ENCODE assay signal across 8 cellular contexts in genomic region chr12:110403146-110403974, GRCh38. TPM values are rescaled to one million over a fixed set of nuclear protein-coding genes. Genes with fewer than 3 reads are reported as not detected.
DNase-seq lines count a peak whose midpoint lies in the region; ATAC-seq, FAIRE-seq and TF ChIP-seq lines count a peak whose summit lies in the region.

ANAPC7 (minus strand) TSS chr12:110403708; CDS start chr12:110403627, 81 bp downstream.

- in situ Hi-C loops in transverse colon (cut with MboI; ENCODE audit: low pct_ligation_motif_present in 1 of 4, low pct_unique_long_range_greater_than_20kb in 1 of 4, low sequenced_read_pairs in 3 of 4), result no loop called here

- TF ChIP-seq EP300 in transverse colon (IDR thresholded peaks at IDR 0.05; ENCODE audit: low read depth), result no peak

- no peaks in the 10 kb centered on the region for H3K9me3 Mint-ChIP-seq in T-cell

- TF ChIP-seq POLR2A in heart left ventricle (IDR thresholded peaks at IDR 0.05) (no peak), transverse colon (IDR thresholded peaks at IDR 0.05) (peak; percentile 46)

- H3K9me3 ChIP-seq in heart left ventricle (no peaks in the 10 kb centered on the region), transverse colon (no peaks in the 10 kb centered on the region)

- H3K36me3 Mint-ChIP-seq in T-cell, result peaks cover 11% of the 10 kb centered on the region

- peak within 1 kb of the TSS; percentile 6 for H3K27ac ChIP-seq in adipose tissue (ENCODE audit: low read depth, low read length)
- H3K27ac ChIP-seq in heart left ventricle, result peak within 1 kb of the TSS; percentile 82 to 99 (median 96)
- H3K27ac ChIP-seq in transverse colon, result peak within 1 kb of the TSS; percentile 89 to 93 (median 92)

- H3K4me1 ChIP-seq in heart left ventricle, result peaks cover 0 to 22% (median 13%) of the 10 kb centered on the region in 12 donors
- H3K4me1 ChIP-seq in transverse colon, result peaks cover 6 to 18% (median 12%) of the 10 kb centered on the region in 4 donors

- TF ChIP-seq CTCF in heart left ventricle (IDR thresholded peaks at IDR 0.05) (peak in 3 of 12 donors; percentile 7 to 35 (median 22)), transverse colon (IDR thresholded peaks at IDR 0.05) (peak in 2 of 5 experiments; percentile 2 to 43)

- no peaks in the 10 kb centered on the region for H3K27me3 ChIP-seq in heart left ventricle
- H3K27me3 ChIP-seq in transverse colon, result no peaks in the 10 kb centered on the region

- intact Hi-C loops in heart left ventricle (cut with DNase I) (no loop called here), transverse colon (cut with DNase I; ENCODE audit: low total_unique reads) (no loop called here)

- FAIRE-seq in G401.6 (lab: Jason Lieb, UNC), result peak; percentile 51

- H3K4me3 Mint-ChIP-seq in T-cell, result peak within 1 kb of the TSS in 2 of 3 donors; percentile 98 to 99

- H3K27me3 Mint-ChIP-seq in T-cell, result no peaks in the 10 kb centered on the region

- CTCF ChIA-PET in T-cell (lab: Charles Lee), result interaction anchor here (0.5 to 1.7 kb wide), 3 partner anchors 28 to 423 kb away, joined by 3 to 10 read pairs (median 4); no protein-coding TSS in a partner anchor

- DNase-seq in NCI-H146 (lab: John Stamatoyannopoulos, UW), result peak; percentile 93
- DNase-seq in T-cell, result peak; percentile 68 to 88 (median 82)
- peak; percentile 91 to 95 (median 93) for DNase-seq in heart left ventricle
- peak; percentile 86 for DNase-seq in pons (ENCODE audit: low spot score)
- peak; percentile 92 for DNase-seq in transverse colon

- peaks cover 37 to 44% (median 42%) of the 10 kb centered on the region in 3 donors for H3K4me1 Mint-ChIP-seq in T-cell

- peak within 1 kb of the TSS; percentile 99 to 100 for H3K27ac Mint-ChIP-seq in T-cell

- POLR2A ChIA-PET in T-cell (lab: Charles Lee), result no interaction called here

- ATAC-seq in HG02678 (IDR thresholded peaks at IDR 0.05; ENCODE audit: unreplicated experiment) (peak; percentile 78), T-cell (replicated peaks in 1 of 4) (peak; percentile 89 to 95 (median 92)), heart left ventricle (peak; percentile 94 to 98 (median 97))

- H3K4me3 ChIP-seq in heart left ventricle (peak within 1 kb of the TSS; percentile 69 to 99 (median 83)), transverse colon (peak within 1 kb of the TSS; percentile 54 to 96 (median 78))

- WGBS in adipose tissue, 3 donors, result 0% methylated on average over 60 to 62 of the region's 62 CpGs
- WGBS in heart left ventricle, 4 donors, result 0% methylated on average over 39 to 62 of the region's 62 CpGs
- WGBS in transverse colon (ENCODE audit: low coverage in 1 of 2), 2 donors, result 0% methylated on average over 54 of the region's 62 CpGs; no CpG with 5 or more reads in 1 of the 2 donors

- H3K36me3 ChIP-seq in heart left ventricle (peaks cover 0 to 25% (median 17%) of the 10 kb centered on the region in 9 donors), transverse colon (peaks cover 0 to 3% (median 0%) of the 10 kb centered on the region in 4 donors)

RNA-seq across cellular contexts. Expression of gene ANAPC7, which starts in this region (rescaled TPM):
- total RNA-seq in T-cell (10 to 100 TPM; 40.8 to 60.4 (median 57.6) TPM), heart left ventricle (10 to 100 TPM; 26.5 to 41.3 (median 33.0) TPM), transverse colon (100 to 1,000 TPM in 1 of 4 donors, 10 to 100 TPM in 3; 16.8 to 127 (median 31.4) TPM)
- polyA plus RNA-seq in adipose tissue (10 to 100 TPM; 12.9 to 23.0 (median 20.4) TPM), heart left ventricle (10 to 100 TPM; 35.4 to 36.7 TPM)

Comparison
In these comparisons a context has a peak if more than half of its experiments do, and no peak if none do; other contexts are left out.
1. Peak in every context shown above with its lines: DNase-seq, ATAC-seq, H3K4me3 ChIP-seq and H3K27ac ChIP-seq.
2. H3K27ac ChIP-seq: peak in every context shown above with its lines; median percentile 96 in heart left ventricle; 92 in transverse colon; 6 in adipose tissue.